9 cellular contexts compared by ENCODE assay signal in genomic region chr6:119079288-119079809, GRCh38. TPM values are rescaled to one million over a fixed set of nuclear protein-coding genes. Genes with fewer than 3 reads are reported as not detected.
A peak's percentile ranks its signal among the peaks of the same experiment; 100 is the strongest.
DNase-seq lines count a peak whose midpoint lies in the region; ATAC-seq, FAIRE-seq and TF ChIP-seq lines count a peak whose summit lies in the region.
"Had no signal": no experiment of that assay in that cellular context is flagged by ENCODE, and none has a peak within 500 bp of the region (broad histone marks: within the 10 kb centered on the region; RNA-seq: fewer than 3 reads in every experiment).

No MANE protein-coding gene starts in this region.

- TF ChIP-seq POLR2A in GM12892 (IDR thresholded peaks at IDR 0.05; ENCODE audit: low read depth, low read length) = no peak

- H3K27me3 ChIP-seq in CD4-positive, alpha-beta memory T cell (ENCODE audit: insufficient read depth, low read length) = no peaks in the 10 kb centered on the region
- H3K27me3 ChIP-seq in mucosa of stomach (ENCODE audit: control insufficient read depth, insufficient read depth, low read length) = no peaks in the 10 kb centered on the region

- intact Hi-C loops in CD4-positive, alpha-beta memory T cell (cut with micrococcal nuclease) = loop anchor here (2.0 to 10.0 kb wide), 5 partner anchors 265 to 1532 kb away; partner anchors contain the start of genes CEP85L and NUS1

- peak overlapping the region; percentile 70 for H3K9ac ChIP-seq in mucosa of stomach (ENCODE audit: low read length)

- TF ChIP-seq CTCF in GM10266 (IDR thresholded peaks at IDR 0.05; ENCODE audit: control insufficient read depth, insufficient read depth, low read depth, missing control alignments) = no peak

- H3K27ac Mint-ChIP-seq in CD4-positive, alpha-beta memory T cell = peak overlapping the region; percentile 90 to 98 (median 95)

- CTCF ChIA-PET in CD4-positive, alpha-beta memory T cell (lab: Charles Lee; ENCODE audit: partially characterized antibody) = interaction anchor here (0.7 kb wide), 1 partner anchor 31 kb away, joined by 4 read pairs; no protein-coding TSS in a partner anchor

- peak overlapping the region; percentile 90 to 98 (median 96) for H3K4me3 Mint-ChIP-seq in CD4-positive, alpha-beta memory T cell

- DNase-seq in CD4-positive, alpha-beta memory T cell = no peak
- DNase-seq in LHCN-M2 (ENCODE audit: low read depth) = peak; percentile 60
- peak; percentile 18 for DNase-seq in cerebellar cortex (ENCODE audit: low spot score)
- DNase-seq in GM10266 (ENCODE audit: extremely low spot score) = no peak
- DNase-seq in GM12892 (ENCODE audit: insufficient read length) = no peak
- no peak for DNase-seq in SK-N-DZ (ENCODE audit: low spot score)

- H3K4me3 ChIP-seq in CD4-positive, alpha-beta memory T cell (ENCODE audit: low read length in 2 of 2) = peak overlapping the region; percentile 68 to 80
- H3K4me3 ChIP-seq in mucosa of stomach (ENCODE audit: low read length) = peak overlapping the region; percentile 82

- H3K27me3 Mint-ChIP-seq in CD4-positive, alpha-beta memory T cell = no peaks in the 10 kb centered on the region

- peaks cover 9 to 12% of the 10 kb centered on the region in 2 donors for H3K36me3 Mint-ChIP-seq in CD4-positive, alpha-beta memory T cell

- H3K4me1 ChIP-seq in CD4-positive, alpha-beta memory T cell (ENCODE audit: insufficient read depth, low read length) = peaks cover 31% of the 10 kb centered on the region
- H3K4me1 ChIP-seq in mucosa of stomach (ENCODE audit: control insufficient read depth, insufficient read depth, low read length) = no peaks in the 10 kb centered on the region

- H3K36me3 ChIP-seq in CD4-positive, alpha-beta memory T cell (ENCODE audit: insufficient read depth, low read length) = no peaks in the 10 kb centered on the region
- no peaks in the 10 kb centered on the region for H3K36me3 ChIP-seq in mucosa of stomach (ENCODE audit: control insufficient read depth, insufficient read depth, low read length)
- H3K36me3 ChIP-seq: SJSA1 had no signal

- POLR2A ChIA-PET in CD4-positive, alpha-beta memory T cell (lab: Charles Lee; ENCODE audit: partially characterized antibody) = interaction anchor here (0.6 to 1.8 kb wide), 2 partner anchors 186 to 283 kb away, joined by 3 to 4 read pairs; no protein-coding TSS in a partner anchor

- H3K9me3 ChIP-seq in CD4-positive, alpha-beta memory T cell (ENCODE audit: control insufficient read depth in 1 of 2, low read length in 2 of 2) = no peaks in the 10 kb centered on the region
- no peaks in the 10 kb centered on the region for H3K9me3 ChIP-seq in mucosa of stomach (ENCODE audit: control insufficient read depth, low read length)
- H3K9me3 ChIP-seq: SJSA1 had no signal

- no peak for ATAC-seq in GM21717 (IDR thresholded peaks at IDR 0.05; ENCODE audit: unreplicated experiment)

- FAIRE-seq in GM12892 (lab: Jason Lieb, UNC) = no peak

- H3K27ac ChIP-seq in CD4-positive, alpha-beta memory T cell (ENCODE audit: low read depth, low read length) = peak overlapping the region; percentile 38
- H3K27ac ChIP-seq: SJSA1 had no signal

- H3K9me3 Mint-ChIP-seq in CD4-positive, alpha-beta memory T cell = peaks cover 0 to 17% (median 12%) of the 10 kb centered on the region in 8 donors

- peaks cover 26 to 33% (median 30%) of the 10 kb centered on the region in 4 donors for H3K4me1 Mint-ChIP-seq in CD4-positive, alpha-beta memory T cell

RNA-seq across cellular contexts. Expression of gene FAM184A, which starts 0.9 kb away (rescaled TPM):
- 1 to 10 TPM; 5.6 to 6.1 TPM for total RNA-seq in CD4-positive, alpha-beta memory T cell
- 1 to 10 TPM in 1 of 2 donors, under 1 TPM in 1; 0.54 to 1.5 TPM for polyA plus RNA-seq in CD4-positive, alpha-beta memory T cell
- 0.29 and 0.51 TPM in 2 replicates for total RNA-seq in LHCN-M2 (2014; rRNA removed)
- polyA plus RNA-seq in LHCN-M2 (2012) = 0.04 TPM
- not detected for polyA plus RNA-seq in GM12892 (2012; ENCODE audit: missing spikeins)
- 39.9 and 40.4 TPM in 2 replicates for polyA plus RNA-seq in SK-N-DZ (2014; cell fraction: cytosol; rRNA removed)
- polyA plus RNA-seq in SK-N-DZ (2014; cell fraction: nucleus; rRNA removed) = 61.1 and 73.1 TPM in 2 replicates
- total RNA-seq: SJSA1 had no signal

Comparison
In these comparisons a context has a peak if more than half of its experiments do, and no peak if none do; other contexts are left out.
1. DNase-seq: peak in LHCN-M2 (single experiment) and cerebellar cortex (single experiment); none in CD4-positive, alpha-beta memory T cell (0 of 5), GM10266 (single experiment), GM12892 (single experiment) and SK-N-DZ (single experiment).